1 cellular context compared by ENCODE assay signal in the genomic region with DNA sequence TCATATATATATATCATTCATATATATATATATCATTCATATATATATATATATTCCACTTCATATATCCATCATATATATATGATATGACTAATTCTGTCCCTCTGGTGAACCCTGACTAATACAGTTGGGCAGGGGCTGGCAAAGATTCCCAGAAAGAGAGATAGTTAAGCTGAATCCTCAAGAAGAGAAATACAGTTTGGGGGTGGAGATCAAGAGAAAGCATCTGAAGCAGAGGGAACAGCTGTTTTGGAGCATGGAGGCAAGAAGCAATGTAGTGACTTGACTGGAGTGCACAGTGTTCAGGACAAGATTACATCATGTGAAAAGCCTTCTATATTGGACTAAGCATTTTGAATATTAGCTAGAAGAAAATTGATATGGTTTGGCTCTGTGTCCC.
TF ChIP-seq lines count a peak whose summit lies in the region.

No MANE protein-coding gene starts in this region.

TF ChIP-seq in IMR-90, 13 proteins besides CTCF, POLR2A, EP300 and RAD21:
- TF ChIP-seq MAFK (IDR thresholded peaks at IDR 0.05; ENCODE audit: low read depth, low read length) (no peak), RCOR1 (IDR thresholded peaks at IDR 0.05; ENCODE audit: insufficient replicate concordance, low read length) (no peak), CHD1 (IDR thresholded peaks at IDR 0.05; ENCODE audit: low read depth, low read length) (no peak), NFE2L2 (IDR thresholded peaks at IDR 0.05; ENCODE audit: low read depth, low read length) (no peak), MXI1 (IDR thresholded peaks at IDR 0.05; ENCODE audit: borderline replicate concordance, low read depth, low read length) (no peak), CEBPB (IDR thresholded peaks at IDR 0.05; ENCODE audit: low read depth, low read length) (no peak), BHLHE40 (IDR thresholded peaks at IDR 0.05; ENCODE audit: low read depth, low read length) (no peak), MAZ (IDR thresholded peaks at IDR 0.05; ENCODE audit: borderline replicate concordance, low read depth, low read length) (no peak), RFX5 (IDR thresholded peaks at IDR 0.05; ENCODE audit: low read depth, low read length) (no peak)
- TF ChIP-seq, protein P1, sequence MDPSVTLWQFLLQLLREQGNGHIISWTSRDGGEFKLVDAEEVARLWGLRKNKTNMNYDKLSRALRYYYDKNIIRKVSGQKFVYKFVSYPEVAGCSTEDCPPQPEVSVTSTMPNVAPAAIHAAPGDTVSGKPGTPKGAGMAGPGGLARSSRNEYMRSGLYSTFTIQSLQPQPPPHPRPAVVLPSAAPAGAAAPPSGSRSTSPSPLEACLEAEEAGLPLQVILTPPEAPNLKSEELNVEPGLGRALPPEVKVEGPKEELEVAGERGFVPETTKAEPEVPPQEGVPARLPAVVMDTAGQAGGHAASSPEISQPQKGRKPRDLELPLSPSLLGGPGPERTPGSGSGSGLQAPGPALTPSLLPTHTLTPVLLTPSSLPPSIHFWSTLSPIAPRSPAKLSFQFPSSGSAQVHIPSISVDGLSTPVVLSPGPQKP (IDR thresholded peaks at IDR 0.05; ENCODE audit: borderline replicate concordance, low read depth, low read length): no peak
- TF ChIP-seq, protein P2, sequence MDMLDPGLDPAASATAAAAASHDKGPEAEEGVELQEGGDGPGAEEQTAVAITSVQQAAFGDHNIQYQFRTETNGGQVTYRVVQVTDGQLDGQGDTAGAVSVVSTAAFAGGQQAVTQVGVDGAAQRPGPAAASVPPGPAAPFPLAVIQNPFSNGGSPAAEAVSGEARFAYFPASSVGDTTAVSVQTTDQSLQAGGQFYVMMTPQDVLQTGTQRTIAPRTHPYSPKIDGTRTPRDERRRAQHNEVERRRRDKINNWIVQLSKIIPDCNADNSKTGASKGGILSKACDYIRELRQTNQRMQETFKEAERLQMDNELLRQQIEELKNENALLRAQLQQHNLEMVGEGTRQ (IDR thresholded peaks at IDR 0.05; ENCODE audit: low read depth, low read length): no peak
TF ChIP-seq in IMR-90: peak in this region for 0.
